In the genomic region with DNA sequence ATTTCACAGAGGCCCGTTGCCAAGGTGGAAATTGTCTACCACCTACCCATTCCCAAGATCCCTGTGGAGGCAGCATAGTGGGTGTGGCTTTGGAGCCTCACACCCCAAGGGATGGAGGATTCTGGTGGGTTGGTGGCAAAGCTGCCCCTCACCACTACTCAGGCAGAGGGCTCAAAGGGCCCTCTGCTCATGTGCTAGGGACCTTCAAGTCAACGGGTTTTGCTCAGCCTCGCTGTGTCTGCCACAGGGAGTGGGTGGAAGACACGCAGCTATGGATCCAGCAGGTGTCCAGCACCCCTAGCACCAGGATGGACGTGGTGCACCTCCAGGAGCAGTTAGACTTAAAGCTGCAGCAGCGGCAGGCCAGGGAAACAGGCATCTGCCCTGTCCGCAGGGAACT, we compare ENCODE assay signal across 24 cellular contexts. TPM values are rescaled to one million over a fixed set of nuclear protein-coding genes. Genes with fewer than 3 reads are reported as not detected.
"Had no signal": no experiment of that assay in that cellular context is flagged by ENCODE, and none has a peak within 500 bp of the region (broad histone marks: within the 10 kb centered on the region; RNA-seq: fewer than 3 reads in every experiment).

No MANE protein-coding gene starts in this region.

- H3K4me2 ChIP-seq: SK-N-SH had no signal

- H3K27me3 Mint-ChIP-seq: activated naive CD4-positive, alpha-beta T cell treated with anti-CD3 and anti-CD28 coated beads, Interleukin-2, amount 50 U/mL, for 24 hours had no signal

- H3K4me3 Mint-ChIP-seq: activated CD8-positive, alpha-beta T cell treated with anti-CD3 and anti-CD28 coated beads for 36 hours; activated naive CD4-positive, alpha-beta T cell treated with anti-CD3 and anti-CD28 coated beads, Interleukin-2, amount 50 U/mL, for 24 hours; activated T-cell treated with anti-CD3 and anti-CD28 coated beads, Interleukin-2, amount 50 U/mL, for 72 hours had no signal

- H3K27me3 ChIP-seq: ascending aorta, body of pancreas, MG63, Peyer's patch, SJCRH30 had no signal

- DNase-seq: activated CD4-positive, alpha-beta T cell treated with anti-CD3 and anti-CD28 coated beads for 4 hours; activated CD8-positive, alpha-beta memory T cell treated with anti-CD3 and anti-CD28 coated beads, Interleukin-2, amount 50 U/mL, for 4 hours; activated CD8-positive, alpha-beta T cell treated with anti-CD3 and anti-CD28 coated beads for 36 hours; activated naive CD4-positive, alpha-beta T cell; activated T-cell treated with anti-CD3 and anti-CD28 coated beads, Interleukin-2, amount 50 U/mL, for 72 hours; body of pancreas; MG63; MV-4-11; NCI-H1092 treated with DMSO at 0.1 percent for 48 hours; NCI-H1417 treated with DMSO at 0.1 percent for 48 hours; NCI-H1694 treated with DMSO at 0.1 percent for 48 hours; NCI-H2029 treated with DMSO at 0.1 percent for 48 hours; NCI-H510A treated with DMSO at 0.1 percent for 48 hours; NCI-H69; Peyer's patch; Right ventricle myocardium superior; SJCRH30; SK-N-SH; SW 1271 had no signal

- H3K27ac Mint-ChIP-seq: activated CD8-positive, alpha-beta T cell treated with anti-CD3 and anti-CD28 coated beads for 36 hours; activated naive CD4-positive, alpha-beta T cell treated with anti-CD3 and anti-CD28 coated beads, Interleukin-2, amount 50 U/mL, for 24 hours; activated T-cell treated with anti-CD3 and anti-CD28 coated beads, Interleukin-2, amount 50 U/mL, for 72 hours had no signal

- H3K36me3 ChIP-seq: ascending aorta, Peyer's patch had no signal

- H3K27ac ChIP-seq: ascending aorta, body of pancreas, Peyer's patch, RWPE1, SJCRH30 had no signal

- ATAC-seq: activated CD4-positive, CD25-positive, alpha-beta regulatory T cell treated with anti-CD3 and anti-CD28 coated beads, Interleukin-2, amount 50 U/mL, for 24 hours; activated CD8-positive, alpha-beta T cell treated with anti-CD3 and anti-CD28 coated beads for 36 hours; activated T-cell treated with anti-CD3 and anti-CD28 coated beads, Interleukin-2, amount 50 U/mL, for 72 hours; body of pancreas had no signal

- H3K9me3 Mint-ChIP-seq: activated naive CD4-positive, alpha-beta T cell treated with anti-CD3 and anti-CD28 coated beads, Interleukin-2, amount 50 U/mL, for 24 hours; activated T-cell treated with anti-CD3 and anti-CD28 coated beads, Interleukin-2, amount 50 U/mL, for 72 hours had no signal

- H3K9ac ChIP-seq: SK-N-SH had no signal

- H3K4me1 Mint-ChIP-seq: activated naive CD4-positive, alpha-beta T cell treated with anti-CD3 and anti-CD28 coated beads, Interleukin-2, amount 50 U/mL, for 24 hours had no signal

- H3K4me3 ChIP-seq: ascending aorta, body of pancreas, MG63, Peyer's patch, SJCRH30 had no signal

- H3K4me1 ChIP-seq: SJCRH30 had no signal

- H3K9me3 ChIP-seq: ascending aorta, body of pancreas, Peyer's patch, SJCRH30, SK-N-SH had no signal

- H3K36me3 Mint-ChIP-seq: activated naive CD4-positive, alpha-beta T cell treated with anti-CD3 and anti-CD28 coated beads, Interleukin-2, amount 50 U/mL, for 24 hours had no signal

RNA-seq across cellular contexts. Expression of a gene that starts 2.3 kb away (rescaled TPM):
- total RNA-seq: activated CD8-positive, alpha-beta T cell treated with anti-CD3 and anti-CD28 coated beads for 36 hours; T-helper 1 cell treated with Interleukin-12 subunit alpha and Interleukin-12 subunit beta and Interleukin-4 antibody, amounts not matched to agents 30 ng/mL and 1 ng/mL, for 36 hours had no signal
